In the genomic region with DNA sequence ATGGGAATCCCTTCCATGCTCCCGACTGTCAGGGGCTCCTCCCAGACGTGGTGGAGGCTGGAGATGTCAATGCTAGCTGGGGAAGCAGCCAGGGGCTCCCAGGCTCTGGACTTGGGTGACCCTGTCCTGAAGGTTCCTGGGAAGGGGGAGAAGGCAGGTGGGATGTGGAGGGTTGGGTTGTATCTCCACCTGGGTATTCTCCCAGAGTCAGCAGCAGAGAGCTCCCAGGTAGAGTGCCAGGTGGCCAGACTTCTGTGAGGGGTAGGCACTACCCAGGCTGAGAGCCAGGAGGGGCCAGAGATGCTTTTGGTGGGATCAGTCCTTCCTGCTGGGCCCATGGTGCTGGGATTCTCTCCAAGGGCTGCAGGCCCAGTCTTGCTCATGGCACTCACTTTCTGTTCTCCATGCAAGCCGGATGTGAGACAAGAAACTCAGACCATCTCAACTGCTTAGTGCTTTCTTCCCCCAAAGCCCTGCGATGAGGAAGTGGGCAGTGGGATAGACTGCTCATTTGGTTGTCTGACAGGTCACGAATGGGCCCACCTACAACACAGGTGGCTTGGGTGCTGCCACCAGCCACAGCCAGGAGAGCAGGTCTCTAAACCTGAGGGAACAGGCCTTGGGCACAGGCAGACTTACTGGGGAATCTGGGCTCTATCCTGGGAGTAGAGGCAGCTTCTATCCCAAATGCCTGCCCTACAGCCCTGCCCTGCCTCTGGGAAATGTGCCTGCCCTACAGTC, we compare ENCODE assay signal across 10 cellular contexts. TPM values are rescaled to one million over a fixed set of nuclear protein-coding genes. Genes with fewer than 3 reads are reported as not detected.
DNase-seq lines count a peak whose midpoint lies in the region; ATAC-seq, FAIRE-seq and TF ChIP-seq lines count a peak whose summit lies in the region.
"Had no signal": no experiment of that assay in that cellular context is flagged by ENCODE, and none has a peak within 500 bp of the region (broad histone marks: within the 10 kb centered on the region; RNA-seq: fewer than 3 reads in every experiment).

No MANE protein-coding gene starts in this region.

- H3K4me1 Mint-ChIP-seq in nephron progenitor cell = no peaks in the 10 kb centered on the region

- H3K4me3 Mint-ChIP-seq in nephron progenitor cell = no peak overlapping the region

- no peak; a peak in 1 of 4 replicates for TF ChIP-seq EP300 in GM12878 (IDR thresholded peaks at IDR 0.05; ENCODE audit: borderline replicate concordance in 1 of 2, control insufficient read depth in 1 of 2, low read depth in 2 of 2, low read length in 2 of 2)

- no peaks in the 10 kb centered on the region for H3K36me3 ChIP-seq in DND-41 (ENCODE audit: insufficient read depth, low read length)
- no peaks in the 10 kb centered on the region for H3K36me3 ChIP-seq in GM12878 (ENCODE audit: control insufficient read depth in 2 of 2, insufficient read depth in 2 of 2, low read length in 1 of 2)

- H3K27me3 Mint-ChIP-seq in nephron progenitor cell (ENCODE audit: low read depth, poor library complexity) = peaks cover 11% of the 10 kb centered on the region

- FAIRE-seq in GM12878 (lab: Jason Lieb, UNC) = peak; percentile 88

- TF ChIP-seq CTCF in DND-41 (IDR thresholded peaks at IDR 0.05; ENCODE audit: borderline replicate concordance, extremely low read depth, low read length, poor library complexity, severe bottlenecking) = no peak
- TF ChIP-seq CTCF in GM12878 (IDR thresholded peaks at IDR 0.05 in 2 of 3, conservative IDR thresholded peaks at IDR 0.05 in 1 of 3; ENCODE audit: control insufficient read depth in 2 of 3, extremely low read depth in 1 of 3, insufficient read depth in 1 of 3, low read depth in 3 of 3, low read length in 3 of 3) = no peak
- TF ChIP-seq CTCF in nephron progenitor cell (IDR thresholded peaks at IDR 0.05) = no peak

- H3K9me3 ChIP-seq in DND-41 (ENCODE audit: insufficient read depth, low read length, severe bottlenecking) (no peaks in the 10 kb centered on the region), GM12878 (replicated peaks; ENCODE audit: control insufficient read depth, insufficient read depth, low read length) (no peaks in the 10 kb centered on the region)

- no peak for DNase-seq in DND-41
- peak; percentile 68 for DNase-seq in GM12878 (ENCODE audit: low read depth, low spot score)
- no peak for DNase-seq in AML-193 (lab: John Stamatoyannopoulos, UW)
- DNase-seq in nephron progenitor cell = no peak
- DNase-seq in activated gamma-delta T cell (lab: John Stamatoyannopoulos, UW) = no peak
- DNase-seq in stimulated activated CD4-positive, alpha-beta T cell treated with anti-CD3 and anti-CD28 coated beads, Interleukin-4, amount 100 ng/mL, for 1 hour = no peak
- DNase-seq: midbrain had no signal

- intact Hi-C loops in GM12878 (cut with micrococcal nuclease; ENCODE audit: unreplicated experiment) = loop anchor here (5.0 kb wide), 1 partner anchor 99 kb away; no protein-coding TSS in a partner anchor

- POLR2A ChIA-PET in GM12878 (lab: Charles Lee) = no interaction called here

- TF ChIP-seq RAD21 in GM12878 (IDR thresholded peaks at IDR 0.05; ENCODE audit: insufficient read depth, low read depth, low read length) = no peak

- ATAC-seq in DND-41 (ENCODE audit: insufficient read depth, low read depth) (0 out of 3 replicates have a peak, but pooled peaks have one; percentile 14), GM19372 (IDR thresholded peaks at IDR 0.05; ENCODE audit: low read depth, unreplicated experiment) (peak; percentile 73), HG03066 (IDR thresholded peaks at IDR 0.05; ENCODE audit: low read depth, unreplicated experiment) (peak; percentile 79), GM12878 (peak; percentile 81)
- ATAC-seq: activated CD4-positive, CD25-positive, alpha-beta regulatory T cell treated with anti-CD3 and anti-CD28 coated beads, Interleukin-2, amount 50 U/mL, for 24 hours had no signal

- H3K27ac ChIP-seq in DND-41 (ENCODE audit: low read length) (no peak overlapping the region), GM12878 (ENCODE audit: control insufficient read depth, insufficient read depth) (peak overlapping the region; percentile 32)

- H3K27me3 ChIP-seq in DND-41 (ENCODE audit: insufficient read depth, low read length, poor library complexity) (no peaks in the 10 kb centered on the region), GM12878 (replicated peaks in 1 of 2; ENCODE audit: control insufficient read depth in 2 of 2, insufficient read depth in 2 of 2, low read length in 1 of 2) (no peaks in the 10 kb centered on the region)

- H3K27ac Mint-ChIP-seq in nephron progenitor cell = no peak overlapping the region

- H4K20me1 ChIP-seq in DND-41 (ENCODE audit: insufficient read depth, low read length) (peaks cover 19% of the 10 kb centered on the region), GM12878 (ENCODE audit: control insufficient read depth, insufficient read depth) (no peaks in the 10 kb centered on the region)

- RAD21 ChIA-PET in GM12878 (lab: Charles Lee; ENCODE audit: unreplicated experiment) = no interaction called here

- WGBS in GM12878 (ENCODE audit: insufficient coverage, insufficient replicate concordance, low lambda C conversion rate, missing lambda C conversion rate) = 32% methylated on average over 5 of the region's 5 CpGs

- H3K36me3 Mint-ChIP-seq in nephron progenitor cell (ENCODE audit: low read depth) = no peaks in the 10 kb centered on the region

- 0 out of 2 replicates have a peak, but pooled peaks have one; percentile 16 for TF ChIP-seq POLR2A in GM12878 (IDR thresholded peaks at IDR 0.05; ENCODE audit: low read depth, low read length)

- H3K79me2 ChIP-seq in DND-41 (ENCODE audit: insufficient read depth, low read length) (no peaks in the 10 kb centered on the region), GM12878 (ENCODE audit: control insufficient read depth, insufficient read depth, low read length) (no peaks in the 10 kb centered on the region)

- SMC1A ChIA-PET in GM12878 (lab: Charles Lee; ENCODE audit: uncharacterized antibody, unreplicated experiment) = interaction anchor here (0.9 to 1.6 kb wide), 2 partner anchors 113 to 236 kb away, joined by 3 read pairs; partner anchors contain the start of gene NUDCD3

- H3K4me2 ChIP-seq in DND-41 (ENCODE audit: insufficient read depth, low read length) (no peak overlapping the region), GM12878 (ENCODE audit: control insufficient read depth, insufficient read depth) (peak overlapping the region; percentile 51; the same call in 1 of the 2 replicates)

- no peaks in the 10 kb centered on the region for H3K9me3 Mint-ChIP-seq in nephron progenitor cell

- H3K4me1 ChIP-seq in DND-41 (ENCODE audit: insufficient read depth, low read length) (no peaks in the 10 kb centered on the region), GM12878 (ENCODE audit: control insufficient read depth, insufficient read depth, low read length) (peaks cover 14% of the 10 kb centered on the region)

- no peak overlapping the region for H2AFZ ChIP-seq in DND-41 (ENCODE audit: low read depth, low read length)
- H2AFZ ChIP-seq in GM12878 (ENCODE audit: control insufficient read depth, low read depth, low read length) = no peak overlapping the region

- no peak overlapping the region for H3K9ac ChIP-seq in DND-41 (ENCODE audit: low read depth, low read length)
- no peak overlapping the region for H3K9ac ChIP-seq in GM12878 (ENCODE audit: control insufficient read depth, insufficient read depth, low read length)

- in situ Hi-C loops in GM12878 (cut with MboI) = no loop called here

- no TSS peak for BruUV-seq in GM12878 (replicated peaks; lab: Mats Ljungman, UMichigan)

- no peak overlapping the region for H3K4me3 ChIP-seq in DND-41 (ENCODE audit: low read depth in 1 of 2, low read length in 2 of 2)
- no peak overlapping the region for H3K4me3 ChIP-seq in GM12878

- CTCF ChIA-PET in GM12878 (lab: Yijun Ruan, JAX) = interaction anchor here (1.7 kb wide), 1 partner anchor 98 kb away, joined by 4 read pairs; no protein-coding TSS in a partner anchor

TF ChIP-seq in GM12878, 131 proteins besides CTCF, POLR2A, EP300 and RAD21 (continues in another document):
- TF ChIP-seq, protein P1, sequence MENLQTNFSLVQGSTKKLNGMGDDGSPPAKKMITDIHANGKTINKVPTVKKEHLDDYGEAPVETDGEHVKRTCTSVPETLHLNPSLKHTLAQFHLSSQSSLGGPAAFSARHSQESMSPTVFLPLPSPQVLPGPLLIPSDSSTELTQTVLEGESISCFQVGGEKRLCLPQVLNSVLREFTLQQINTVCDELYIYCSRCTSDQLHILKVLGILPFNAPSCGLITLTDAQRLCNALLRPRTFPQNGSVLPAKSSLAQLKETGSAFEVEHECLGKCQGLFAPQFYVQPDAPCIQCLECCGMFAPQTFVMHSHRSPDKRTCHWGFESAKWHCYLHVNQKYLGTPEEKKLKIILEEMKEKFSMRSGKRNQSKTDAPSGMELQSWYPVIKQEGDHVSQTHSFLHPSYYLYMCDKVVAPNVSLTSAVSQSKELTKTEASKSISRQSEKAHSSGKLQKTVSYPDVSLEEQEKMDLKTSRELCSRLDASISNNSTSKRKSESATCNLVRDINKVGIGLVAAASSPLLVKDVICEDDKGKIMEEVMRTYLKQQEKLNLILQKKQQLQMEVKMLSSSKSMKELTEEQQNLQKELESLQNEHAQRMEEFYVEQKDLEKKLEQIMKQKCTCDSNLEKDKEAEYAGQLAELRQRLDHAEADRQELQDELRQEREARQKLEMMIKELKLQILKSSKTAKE (IDR thresholded peaks at IDR 0.05; ENCODE audit: low read depth, poor library complexity, severe bottlenecking) = peak; percentile 69
- TF ChIP-seq EED (IDR thresholded peaks at IDR 0.05; ENCODE audit: low read depth) = peak; percentile 69
- TF ChIP-seq POU2F2 (IDR thresholded peaks at IDR 0.05; ENCODE audit: borderline replicate concordance, low read depth, low read length) = peak; percentile 41; the same call in 1 of the 3 replicates

RNA-seq across cellular contexts. Expression of gene CAMK2B, which starts 52.5 kb away (rescaled TPM):
- 0.77 and 0.95 TPM in 2 replicates for total RNA-seq in GM12878 (2013; cell fraction: nucleolus; rRNA removed)
- 0.16 and 0.17 TPM in 2 replicates for total RNA-seq in GM12878 (2014; rRNA removed)
- not detected in 2 replicates for total RNA-seq in GM12878 (2014; rRNA removed; fragmentation: Illumina TruSeq; extraction: Trizol)
- total RNA-seq in GM12878 (2021) = 0.23 and 0.24 TPM in 2 replicates
- not detected for polyA plus RNA-seq in GM12878 (2011; ENCODE audit: low read depth)
- polyA plus RNA-seq in GM12878 (2011; rRNA removed) = 0.06 and 0.11 TPM in 2 replicates
- 0.10 and 0.21 TPM in 2 replicates for polyA plus RNA-seq in GM12878 (2011; cell fraction: cytosol; rRNA removed)
- polyA plus RNA-seq in GM12878 (2011; cell fraction: nucleus; rRNA removed) = 0.15 and 0.58 TPM in 2 replicates
- polyA plus RNA-seq in GM12878 (2012) = 0.24 and 0.48 TPM in 2 replicates
- 0.06 TPM in 1 of 2 replicates, not detected in the other for polyA plus RNA-seq in GM12878 (2014; fragmentation: Illumina TruSeq; extraction: Trizol)
- not detected for polyA plus RNA-seq in GM12878 (2014; fragmentation: Nextera tagmentation; extraction: Ambion mirVana)
- polyA plus RNA-seq in GM12878 (2014; rRNA removed) = 0.06 and 0.22 TPM in 2 replicates
- polyA plus RNA-seq in GM12878 (2016; fragmentation: Nextera tagmentation; extraction: Ambion mirVana) = not detected
- polyA minus RNA-seq in GM12878 (2011; rRNA and poly(A)+ RNA removed) = not detected in 2 replicates
- not detected in 2 replicates for polyA minus RNA-seq in GM12878 (2011; cell fraction: cytosol; rRNA and poly(A)+ RNA removed)
- polyA minus RNA-seq in GM12878 (2011; cell fraction: nucleus; rRNA and poly(A)+ RNA removed) = not detected in 2 replicates

Comparison
In these comparisons a context has a peak if more than half of its experiments do, and no peak if none do; other contexts are left out.
1. ATAC-seq: peak in every context shown above with its lines; median percentile 81 in GM12878; 79 in HG03066; 73 in GM19372; 14 in DND-41.